Comparison of ENCODE assay signal across 24 cellular contexts in the genomic region with DNA sequence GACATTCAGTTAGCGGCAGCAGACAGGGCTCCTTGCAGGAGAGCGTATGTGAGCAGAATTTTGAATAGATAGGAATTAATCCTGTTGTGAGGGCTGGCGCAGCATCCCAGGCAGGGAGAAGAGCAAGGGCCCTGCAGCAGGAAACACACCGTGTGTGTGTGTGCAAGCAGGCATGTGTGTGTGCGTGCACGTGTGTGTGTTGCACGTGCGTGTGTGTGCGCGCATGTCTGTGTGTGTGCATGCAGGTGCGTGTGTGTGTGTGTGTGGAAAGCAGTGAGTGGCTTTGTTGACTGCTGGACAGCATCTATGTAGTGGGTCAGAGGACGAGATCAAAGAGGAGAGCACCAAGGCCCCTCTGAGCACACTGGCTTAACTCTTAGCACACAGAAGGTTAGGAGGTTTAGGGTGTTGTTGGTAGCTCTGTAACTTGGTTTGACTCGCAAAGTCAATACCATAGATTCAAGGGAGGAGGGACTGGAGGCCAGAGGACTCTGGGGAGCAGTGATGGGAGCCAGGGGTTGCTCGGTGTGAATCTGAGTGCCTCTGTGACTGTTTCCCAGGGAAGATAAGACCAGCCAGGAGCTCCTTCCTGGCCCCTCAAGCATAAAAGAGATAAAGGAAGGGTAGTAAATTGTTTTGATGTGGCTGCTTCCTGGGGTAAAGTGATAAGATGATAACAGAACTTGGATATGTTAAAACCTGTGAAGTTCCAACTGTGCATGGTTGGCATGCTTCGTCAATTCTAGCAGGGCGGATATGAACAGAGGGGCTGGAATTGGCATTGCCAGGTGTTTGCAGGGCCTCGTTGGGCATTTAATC.
DNase-seq lines count a peak whose midpoint lies in the region; ATAC-seq, FAIRE-seq and TF ChIP-seq lines count a peak whose summit lies in the region.
"Had no signal": no experiment of that assay in that cellular context is flagged by ENCODE, and none has a peak within 500 bp of the region (broad histone marks: within the 10 kb centered on the region; RNA-seq: fewer than 3 reads in every experiment).

No MANE protein-coding gene starts in this region.

- intact Hi-C loops in HepG2 (cut with micrococcal nuclease; ENCODE audit: unreplicated experiment), result no loop called here
- intact Hi-C loops in right lobe of liver (cut with DNase I), result no loop called here

- no peak overlapping the region for H2BK5ac ChIP-seq in mesenchymal stem cell (ENCODE audit: low read depth, low read length, poor library complexity, severe bottlenecking)

- DNase-seq in HepG2 (ENCODE audit: low spot score) (no peak), right lobe of liver (no peak), bronchial epithelial cell (ENCODE audit: low read depth) (no peak), nephron progenitor cell (no peak), RWPE1 (ENCODE audit: low spot score) (no peak), mesenchymal stem cell (no peak)
- DNase-seq: ACHN; C1 segment of cervical spinal cord; Calu3; CD8-positive, alpha-beta T cell; DMS153; GDM1; H9; MG63; NCI-H1417; NCI-H187; NCI-H446; NCI-H526; OCI-M1 had no signal

- H3K27me3 ChIP-seq in HepG2 (ENCODE audit: control insufficient read depth in 1 of 2, insufficient read depth in 2 of 2, low read length in 2 of 2) (no peaks in the 10 kb centered on the region), right lobe of liver (no peaks in the 10 kb centered on the region), bronchial epithelial cell (ENCODE audit: control insufficient read depth, insufficient read depth, low read length) (no peaks in the 10 kb centered on the region), mesenchymal stem cell (ENCODE audit: control insufficient read depth in 1 of 2, insufficient read depth in 1 of 2, low read length in 2 of 2) (no peaks in the 10 kb centered on the region)
- H3K27me3 ChIP-seq: MG63 had no signal

- H3K27ac ChIP-seq in HepG2 (ENCODE audit: extremely low read length, insufficient read depth, low read length) (no peak overlapping the region), right lobe of liver (no peak overlapping the region), RWPE1 (no peak overlapping the region), mesenchymal stem cell (ENCODE audit: low read length, poor library complexity, severe bottlenecking) (no peak overlapping the region)
- H3K27ac ChIP-seq: 22Rv1 had no signal

- no peaks in the 10 kb centered on the region for H3K79me1 ChIP-seq in mesenchymal stem cell (replicated peaks; ENCODE audit: low read length, poor library complexity, severe bottlenecking)

- H3K4me2 ChIP-seq in HepG2 (ENCODE audit: low read depth, low read length), result no peak overlapping the region
- H3K4me2 ChIP-seq in mesenchymal stem cell (ENCODE audit: low read length, poor library complexity, severe bottlenecking), result no peak overlapping the region

- POLR2A ChIA-PET in HepG2 (lab: Yijun Ruan, JAX) (no interaction called here), RWPE1 (lab: Yijun Ruan, JAX; ENCODE audit: low non-redundant PET) (no interaction called here)

- no peak overlapping the region for H2AK5ac ChIP-seq in mesenchymal stem cell (ENCODE audit: low read length, severe bottlenecking)

- 55% methylated on average over 16 of the region's 17 CpGs for WGBS in HepG2 (ENCODE audit: low lambda C conversion rate)
- WGBS in right lobe of liver (ENCODE audit: insufficient coverage, low coverage, low lambda C conversion rate, missing lambda C conversion rate), result 66% methylated on average over 14 of the region's 17 CpGs
- WGBS in mesenchymal stem cell, result 87% methylated on average over 17 of the region's 17 CpGs

- no peaks in the 10 kb centered on the region for H3K79me2 ChIP-seq in HepG2 (ENCODE audit: insufficient read depth, low read length)

- H3K4ac ChIP-seq in mesenchymal stem cell (ENCODE audit: low read depth in 1 of 2, low read length in 2 of 2), result no peak overlapping the region

- ATAC-seq in HepG2 (no peak), right lobe of liver (no peak), HG02973 (IDR thresholded peaks at IDR 0.05; ENCODE audit: unreplicated experiment) (no peak), GM18868 (IDR thresholded peaks at IDR 0.05; ENCODE audit: unreplicated experiment) (no peak)
- ATAC-seq: CD8-positive, alpha-beta T cell; Right ventricle myocardium inferior had no signal

- no peak overlapping the region for H4K8ac ChIP-seq in mesenchymal stem cell (ENCODE audit: low read length)

- peaks cover 19% of the 10 kb centered on the region for H3K4me1 Mint-ChIP-seq in nephron progenitor cell

- H3K14ac ChIP-seq in mesenchymal stem cell (ENCODE audit: low read length in 2 of 2), result peak overlapping the region in 1 of 2 experiments; percentile 45

- TF ChIP-seq CTCF in HepG2 (CRISPR knock-in tag; IDR thresholded peaks at IDR 0.05), result no peak
- no peak for TF ChIP-seq CTCF in right lobe of liver (IDR thresholded peaks at IDR 0.05)
- no peak for TF ChIP-seq CTCF in bronchial epithelial cell (IDR thresholded peaks at IDR 0.05; ENCODE audit: insufficient read depth, low read length, severe bottlenecking)
- no peak for TF ChIP-seq CTCF in nephron progenitor cell (IDR thresholded peaks at IDR 0.05)
- no peak for TF ChIP-seq CTCF in RWPE1 (conservative IDR thresholded peaks at IDR 0.05; ENCODE audit: low read depth)

- peak overlapping the region in 1 of 2 experiments; percentile 15 for H3K18ac ChIP-seq in mesenchymal stem cell (ENCODE audit: low read depth in 1 of 2, low read length in 2 of 2)

- CTCF ChIA-PET in HepG2 (lab: Yijun Ruan, JAX; ENCODE audit: low intra/inter-chr PET ratio, low total read pairs), result no interaction called here
- CTCF ChIA-PET in RWPE1 (lab: Yijun Ruan, JAX), result no interaction called here

- H3K9ac ChIP-seq in HepG2 (ENCODE audit: insufficient read depth, low read depth, low read length), result no peak overlapping the region
- no peak overlapping the region for H3K9ac ChIP-seq in mesenchymal stem cell (ENCODE audit: low read length)

- peaks cover 68% of the 10 kb centered on the region for H3K9me3 ChIP-seq in HepG2 (ENCODE audit: low read length)
- no peaks in the 10 kb centered on the region for H3K9me3 ChIP-seq in right lobe of liver
- peaks cover 27% of the 10 kb centered on the region for H3K9me3 ChIP-seq in mesenchymal stem cell (ENCODE audit: control insufficient read depth, low read length)
- H3K9me3 ChIP-seq: MG63 had no signal

- H3K27ac Mint-ChIP-seq in nephron progenitor cell, result peak overlapping the region; percentile 9
- H3K27ac Mint-ChIP-seq: CD8-positive, alpha-beta T cell; H9 had no signal

- H2BK12ac ChIP-seq in mesenchymal stem cell (ENCODE audit: low read length in 2 of 2), result peak overlapping the region in 1 of 2 experiments; percentile 32

- TF ChIP-seq RAD21 in HepG2 (CRISPR knock-in tag; IDR thresholded peaks at IDR 0.05), result no peak

- H3K9me3 Mint-ChIP-seq in nephron progenitor cell, result no peaks in the 10 kb centered on the region
- H3K9me3 Mint-ChIP-seq: H9 had no signal

- FAIRE-seq in HepG2 (lab: Jason Lieb, UNC), result no peak
- peak; percentile 32 for FAIRE-seq in bronchial epithelial cell (lab: Jason Lieb, UNC)
- FAIRE-seq: RCC 7860 had no signal

- no TSS peak for BruUV-seq in HepG2 (replicated peaks; lab: Mats Ljungman, UMichigan)

- H2BK15ac ChIP-seq in mesenchymal stem cell (ENCODE audit: low read depth, poor library complexity, severe bottlenecking), result no peak overlapping the region

- no peak overlapping the region for H3K23ac ChIP-seq in mesenchymal stem cell (ENCODE audit: low read length in 2 of 2)

- H3K27me3 Mint-ChIP-seq in nephron progenitor cell (ENCODE audit: low read depth, poor library complexity), result no peaks in the 10 kb centered on the region

- TF ChIP-seq EP300 in HepG2 (IDR thresholded peaks at IDR 0.05; ENCODE audit: low read depth in 2 of 2, low read length in 2 of 2), result no peak
- no peak for TF ChIP-seq EP300 in HepG2 (CRISPR knock-in tag; IDR thresholded peaks at IDR 0.05; ENCODE audit: borderline replicate concordance)

- TF ChIP-seq POLR2A in HepG2 (IDR thresholded peaks at IDR 0.05; ENCODE audit: insufficient read depth in 1 of 2, low read depth in 2 of 2, low read length in 2 of 2), result no peak
- no peak for TF ChIP-seq POLR2A in right lobe of liver (IDR thresholded peaks at IDR 0.05)

- no peak overlapping the region for H2BK120ac ChIP-seq in mesenchymal stem cell (ENCODE audit: low read depth, low read length)

- H3K36me3 ChIP-seq in HepG2 (replicated peaks in 1 of 2; ENCODE audit: control insufficient read depth in 1 of 2, insufficient read depth in 2 of 2, low read length in 2 of 2) (no peaks in the 10 kb centered on the region), right lobe of liver (no peaks in the 10 kb centered on the region), bronchial epithelial cell (ENCODE audit: control insufficient read depth, insufficient read depth, low read length) (no peaks in the 10 kb centered on the region), mesenchymal stem cell (ENCODE audit: control insufficient read depth in 1 of 2, insufficient read depth in 2 of 2, low read depth in 1 of 2, low read length in 2 of 2) (no peaks in the 10 kb centered on the region)
- H3K36me3 ChIP-seq: MG63 had no signal

- H3K4me3 Mint-ChIP-seq in nephron progenitor cell, result no peak overlapping the region
- H3K4me3 Mint-ChIP-seq: CD8-positive, alpha-beta T cell; H9 had no signal

- no peaks in the 10 kb centered on the region for H4K20me1 ChIP-seq in HepG2 (ENCODE audit: insufficient read depth, low read length)

- in situ Hi-C loops in HepG2 (cut with HindIII; ENCODE audit: extremely low pct_ligation_motif_present, low pct_unique_long_range_greater_than_20kb), result no loop called here

- no peak overlapping the region for H2AFZ ChIP-seq in HepG2 (ENCODE audit: low read length)
- no peak overlapping the region for H2AFZ ChIP-seq in mesenchymal stem cell (ENCODE audit: low read depth, low read length)

- H4K91ac ChIP-seq in mesenchymal stem cell (ENCODE audit: low read length), result no peak overlapping the region

- H3K4me1 ChIP-seq in HepG2 (ENCODE audit: insufficient read depth, low read length) (no peaks in the 10 kb centered on the region), right lobe of liver (no peaks in the 10 kb centered on the region), mesenchymal stem cell (ENCODE audit: control insufficient read depth, insufficient read depth, low read depth, low read length) (no peaks in the 10 kb centered on the region)

- H3K4me3 ChIP-seq in HepG2 (replicated peaks in 1 of 3; ENCODE audit: insufficient read depth in 1 of 3, low read depth in 2 of 3, low read length in 3 of 3), result no peak overlapping the region
- no peak overlapping the region for H3K4me3 ChIP-seq in right lobe of liver
- no peak overlapping the region for H3K4me3 ChIP-seq in bronchial epithelial cell (ENCODE audit: low read depth, low read length)
- H3K4me3 ChIP-seq in mesenchymal stem cell (ENCODE audit: insufficient read depth in 1 of 2, low read depth in 1 of 2, low read length in 2 of 2), result no peak overlapping the region
- H3K4me3 ChIP-seq: MG63 had no signal

- H3K36me3 Mint-ChIP-seq in nephron progenitor cell (ENCODE audit: low read depth), result no peaks in the 10 kb centered on the region
- H3K36me3 Mint-ChIP-seq: CD8-positive, alpha-beta T cell had no signal

TF ChIP-seq in HepG2, 621 proteins besides CTCF, POLR2A, EP300 and RAD21 (continues in another document):
- TF ChIP-seq ZNF333 (CRISPR knock-in tag; IDR thresholded peaks at IDR 0.05; ENCODE audit: borderline replicate concordance), result no peak
